7 cellular contexts compared by ENCODE assay signal in genomic region chr1:167555971-167556714, GRCh38. TPM values are rescaled to one million over a fixed set of nuclear protein-coding genes. Genes with fewer than 3 reads are reported as not detected.
DNase-seq lines count a peak whose midpoint lies in the region; ATAC-seq and TF ChIP-seq lines count a peak whose summit lies in the region.

No MANE protein-coding gene starts in this region.

- peak; percentile 77 for TF ChIP-seq CTCF in GM12875 (IDR thresholded peaks at IDR 0.05; ENCODE audit: borderline replicate concordance, insufficient read depth, low read depth, low read length)
- peak; percentile 85 for TF ChIP-seq CTCF in SU-DHL-6 (IDR thresholded peaks at IDR 0.05; ENCODE audit: insufficient read depth, low read length, poor library complexity, severe bottlenecking)
- TF ChIP-seq CTCF in adrenal gland (IDR thresholded peaks at IDR 0.05) = peak; percentile 82 to 90 (median 86)
- peak; percentile 73 to 83 (median 80) for TF ChIP-seq CTCF in sigmoid colon (IDR thresholded peaks at IDR 0.05)

- no peak for TF ChIP-seq EP300 in sigmoid colon (IDR thresholded peaks at IDR 0.05)

- H3K9me2 ChIP-seq in SU-DHL-6 (replicated peaks; ENCODE audit: insufficient read depth, low read length) = no peaks in the 10 kb centered on the region

- intact Hi-C loops in adrenal gland (cut with DNase I) = no loop called here
- intact Hi-C loops in left ventricle myocardium superior (cut with micrococcal nuclease) = no loop called here
- intact Hi-C loops in sigmoid colon (cut with DNase I) = loop anchor here (5.0 to 10.0 kb wide), 2 partner anchors 131 to 681 kb away; partner anchors contain the start of gene TADA1

- TF ChIP-seq POLR2A in adrenal gland (IDR thresholded peaks at IDR 0.05) (no peak), sigmoid colon (IDR thresholded peaks at IDR 0.05) (no peak)

- DNase-seq in NCI-H1048 (lab: John Stamatoyannopoulos, UW) = peak; percentile 47
- DNase-seq in adrenal gland = peak; percentile 72 to 96 (median 88)
- peak; percentile 71 for DNase-seq in left ventricle myocardium superior
- peak; percentile 85 for DNase-seq in sigmoid colon

- no peak overlapping the region for H3K4me2 ChIP-seq in SU-DHL-6 (ENCODE audit: low read depth, low read length, poor library complexity, severe bottlenecking)

- H3K27ac ChIP-seq in SU-DHL-6 (ENCODE audit: low read depth, low read length) = no peak overlapping the region
- H3K27ac ChIP-seq in adrenal gland = no peak overlapping the region
- no peak overlapping the region for H3K27ac ChIP-seq in sigmoid colon

- no peak overlapping the region for H3K9ac ChIP-seq in SU-DHL-6 (ENCODE audit: low read length)

- WGBS in adrenal gland, 4 donors = 8 to 12% (median 10%) methylated on average over 5 of the region's 5 CpGs
- 4 to 10% methylated on average over 5 of the region's 5 CpGs for WGBS in sigmoid colon, 2 donors

- ATAC-seq in left ventricle myocardium superior = no peak
- ATAC-seq in HG02840 (IDR thresholded peaks at IDR 0.05; ENCODE audit: low FRiP score, unreplicated experiment) = no peak

- H3K27me3 ChIP-seq in SU-DHL-6 (ENCODE audit: low read length) (no peaks in the 10 kb centered on the region), adrenal gland (no peaks in the 10 kb centered on the region), sigmoid colon (no peaks in the 10 kb centered on the region)

- peaks cover 4% of the 10 kb centered on the region; the same call in 1 of the 2 replicates for H3F3A ChIP-seq in SU-DHL-6 (ENCODE audit: insufficient read depth)

- H3K4me3 ChIP-seq in GM12875 (ENCODE audit: low read depth, low read length) (no peak overlapping the region), SU-DHL-6 (ENCODE audit: insufficient read depth, low read length, poor library complexity, severe bottlenecking) (no peak overlapping the region), adrenal gland (no peak overlapping the region), sigmoid colon (no peak overlapping the region)

- no peak overlapping the region for H2AFZ ChIP-seq in SU-DHL-6 (ENCODE audit: low read depth, low read length, severe bottlenecking)

- H3K9me3 ChIP-seq in SU-DHL-6 (ENCODE audit: insufficient read depth, low read length) = no peaks in the 10 kb centered on the region
- H3K9me3 ChIP-seq in adrenal gland (replicated peaks in 1 of 3) = no peaks in the 10 kb centered on the region
- no peaks in the 10 kb centered on the region for H3K9me3 ChIP-seq in sigmoid colon

- H3K36me3 ChIP-seq in SU-DHL-6 (ENCODE audit: low read length) (no peaks in the 10 kb centered on the region), adrenal gland (replicated peaks in 1 of 2) (no peaks in the 10 kb centered on the region), sigmoid colon (no peaks in the 10 kb centered on the region)

- H3K4me1 ChIP-seq in adrenal gland (replicated peaks in 1 of 2) (peaks cover 14 to 24% of the 10 kb centered on the region in 2 donors), sigmoid colon (peaks cover 0 to 32% (median 29%) of the 10 kb centered on the region in 4 donors)

- H3K79me2 ChIP-seq in SU-DHL-6 (ENCODE audit: insufficient read depth, low read length) = no peaks in the 10 kb centered on the region

- no peaks in the 10 kb centered on the region for H4K20me1 ChIP-seq in SU-DHL-6 (ENCODE audit: low read depth, low read length)

RNA-seq across cellular contexts. Expression of gene CREG1, which starts 2.6 kb away (rescaled TPM):
- total RNA-seq in adrenal gland = 100 to 1,000 TPM; 170 to 605 (median 328) TPM
- 100 to 1,000 TPM in 1 of 3 donors, 10 to 100 TPM in 2; 69.8 to 267 (median 86.9) TPM for polyA plus RNA-seq in adrenal gland
- total RNA-seq in left ventricle myocardium superior = 75.1 TPM
- total RNA-seq in sigmoid colon = 100 to 1,000 TPM; 139 to 180 (median 168) TPM
- 10 to 100 TPM; 48.0 to 99.4 (median 55.9) TPM for polyA plus RNA-seq in sigmoid colon

RNA-seq across cellular contexts. Expression of gene CD247, which starts 37.8 kb away (rescaled TPM):
- total RNA-seq in adrenal gland (1 to 10 TPM in 4 of 8 donors, under 1 TPM in 3, not detected in 1; 0.26 to 2.3 (median 1.4) TPM), left ventricle myocardium superior (0.57 TPM), sigmoid colon (1 to 10 TPM in 1 of 4 donors, under 1 TPM in 1, not detected in 2; 0.36 to 1.8 TPM)
- polyA plus RNA-seq in adrenal gland (1 to 10 TPM in 2 of 3 donors, under 1 TPM in 1; 0.73 to 2.2 (median 1.2) TPM), sigmoid colon (10 to 100 TPM in 1 of 3 donors, under 1 TPM in 1, not detected in 1; 0.92 to 20.3 TPM)
